In genomic region chr1:212908971-212909370, GRCh38 we compare ENCODE assay signal across 13 cellular contexts. TPM values are rescaled to one million over a fixed set of nuclear protein-coding genes. Genes with fewer than 3 reads are reported as not detected.
DNase-seq lines count a peak whose midpoint lies in the region; ATAC-seq and TF ChIP-seq lines count a peak whose summit lies in the region.
"Had no signal": no experiment of that assay in that cellular context is flagged by ENCODE, and none has a peak within 500 bp of the region (broad histone marks: within the 10 kb centered on the region; RNA-seq: fewer than 3 reads in every experiment).

No MANE protein-coding gene starts in this region.

- H3K27ac Mint-ChIP-seq in endodermal cell, result peak overlapping the region; percentile 97
- H3K27ac Mint-ChIP-seq: CD4-positive, CD25-positive, alpha-beta regulatory T cell had no signal

- DNase-seq in endodermal cell (no peak), OCI-M1 (lab: John Stamatoyannopoulos, UW) (no peak)
- DNase-seq: 8988T; AML-193; CD4-positive, CD25-positive, alpha-beta regulatory T cell; DMS53 had no signal

- H3K27me3 ChIP-seq in HUES64 (ENCODE audit: insufficient read depth, low read length) (no peaks in the 10 kb centered on the region), endodermal cell (ENCODE audit: control insufficient read depth, insufficient read depth, low read length, poor library complexity, severe bottlenecking) (no peaks in the 10 kb centered on the region), iPS-20b (ENCODE audit: insufficient read depth, low read length) (no peaks in the 10 kb centered on the region)
- H3K27me3 ChIP-seq: BLaER1 treated with 17β-estradiol and CSF1 and Interleukin-3, amounts not matched to agents 10 nM and 100 nM had no signal

- peak overlapping the region; percentile 100 for H3K27ac ChIP-seq in HUES64 (ENCODE audit: low read depth, low read length)
- no peak overlapping the region for H3K27ac ChIP-seq in endodermal cell (ENCODE audit: low read depth, low read length)
- H3K27ac ChIP-seq in iPS-20b (ENCODE audit: low read length), result peak overlapping the region; percentile 92
- H3K27ac ChIP-seq: BLaER1 treated with 17β-estradiol and CSF1 and Interleukin-3, amounts not matched to agents 10 nM and 100 nM had no signal

- H3K9ac ChIP-seq in ES-I3 (ENCODE audit: low read depth, low read length), result peak overlapping the region; percentile 26; the same call in 1 of the 2 replicates
- peak overlapping the region; percentile 69 for H3K9ac ChIP-seq in HUES64 (ENCODE audit: low read depth, low read length)
- H3K9ac ChIP-seq in endodermal cell (ENCODE audit: extremely low read depth, low read length, poor library complexity, severe bottlenecking), result no peak overlapping the region
- peak overlapping the region; percentile 94 for H3K9ac ChIP-seq in iPS-20b (ENCODE audit: low read depth, low read length)
- H3K9ac ChIP-seq: BLaER1 treated with 17β-estradiol and CSF1 and Interleukin-3, amounts not matched to agents 10 nM and 100 nM had no signal

- peaks cover 15% of the 10 kb centered on the region for H3K9me3 ChIP-seq in ES-I3 (ENCODE audit: control insufficient read depth, insufficient read depth, low read length)
- H3K9me3 ChIP-seq in HUES64 (ENCODE audit: insufficient read depth, low read depth, low read length), result peaks cover 16% of the 10 kb centered on the region
- peaks cover 18% of the 10 kb centered on the region for H3K9me3 ChIP-seq in endodermal cell (ENCODE audit: control insufficient read depth, low read length)
- H3K9me3 ChIP-seq in iPS-20b (ENCODE audit: insufficient read depth, low read depth, low read length), result peaks cover 15% of the 10 kb centered on the region

- peak overlapping the region; percentile 73 for H3K4me3 Mint-ChIP-seq in endodermal cell
- H3K4me3 Mint-ChIP-seq: CD4-positive, CD25-positive, alpha-beta regulatory T cell had no signal

- no peaks in the 10 kb centered on the region for H3K27me3 Mint-ChIP-seq in endodermal cell (ENCODE audit: insufficient read depth)

- H3K4me1 ChIP-seq in ES-I3 (ENCODE audit: insufficient read depth, low read length) (peaks cover 22% of the 10 kb centered on the region), HUES64 (ENCODE audit: insufficient read depth, low read length) (peaks cover 37% of the 10 kb centered on the region), endodermal cell (ENCODE audit: control insufficient read depth, insufficient read depth, low read length) (peaks cover 11% of the 10 kb centered on the region), iPS-20b (ENCODE audit: insufficient read depth, low read length) (peaks cover 29% of the 10 kb centered on the region; the same call in 1 of the 2 replicates)

- peaks cover 18% of the 10 kb centered on the region for H3K36me3 ChIP-seq in ES-I3 (ENCODE audit: insufficient read depth, low read length)
- peaks cover 34% of the 10 kb centered on the region for H3K36me3 ChIP-seq in HUES64 (ENCODE audit: insufficient read depth, low read length)
- no peaks in the 10 kb centered on the region for H3K36me3 ChIP-seq in endodermal cell (ENCODE audit: control insufficient read depth, insufficient read depth, low read length)
- peaks cover 42% of the 10 kb centered on the region for H3K36me3 ChIP-seq in iPS-20b (ENCODE audit: insufficient read depth, low read depth, low read length)
- H3K36me3 ChIP-seq: BLaER1 treated with 17β-estradiol and CSF1 and Interleukin-3, amounts not matched to agents 10 nM and 100 nM had no signal

- ATAC-seq in HG03460 (IDR thresholded peaks at IDR 0.05; ENCODE audit: unreplicated experiment), result no peak
- ATAC-seq in GM21515 (IDR thresholded peaks at IDR 0.05; ENCODE audit: unreplicated experiment), result no peak
- ATAC-seq: HepG2 had no signal

- H3K4me3 ChIP-seq in HUES64 (ENCODE audit: low read length) (no peak overlapping the region), endodermal cell (ENCODE audit: low read length) (no peak overlapping the region), iPS-20b (ENCODE audit: low read length) (peak overlapping the region; percentile 71)
- H3K4me3 ChIP-seq: BLaER1 treated with 17β-estradiol and CSF1 and Interleukin-3, amounts not matched to agents 10 nM and 100 nM had no signal

- WGBS in HUES64, result no CpG with 5 or more reads among the region's 3 CpGs
- 24% methylated on average over 2 of the region's 3 CpGs; no CpG with 5 or more reads in 1 of the 2 experiments for WGBS in endodermal cell (ENCODE audit: insufficient coverage in 1 of 2, insufficient read length in 1 of 2), 2 experiments

- H3K4me1 Mint-ChIP-seq in endodermal cell, result peaks cover 52% of the 10 kb centered on the region

- H3K9me3 Mint-ChIP-seq in endodermal cell, result peaks cover 22% of the 10 kb centered on the region

- H3K36me3 Mint-ChIP-seq in endodermal cell (ENCODE audit: low read depth), result peaks cover 24% of the 10 kb centered on the region
- H3K36me3 Mint-ChIP-seq: CD4-positive, CD25-positive, alpha-beta regulatory T cell had no signal

- TF ChIP-seq CTCF in endodermal cell (conservative IDR thresholded peaks at IDR 0.05), result no peak

RNA-seq across cellular contexts. Expression of gene VASH2, which starts 41.4 kb away (rescaled TPM):
- 79.9 TPM for polyA plus RNA-seq in HUES64 (2013, experiment 1 of 2)
- 70.5 TPM for polyA plus RNA-seq in HUES64 (2013, experiment 2 of 2)
- 10 to 100 TPM; 13.7 to 30.2 TPM for total RNA-seq in endodermal cell
- 22.4 TPM for polyA plus RNA-seq in endodermal cell (2013, experiment 1 of 2)
- 18.2 TPM for polyA plus RNA-seq in endodermal cell (2013, experiment 2 of 2)

RNA-seq across cellular contexts. Expression of gene FLVCR1, which starts 50.9 kb away (rescaled TPM):
- 35.1 TPM for polyA plus RNA-seq in HUES64 (2013, experiment 1 of 2)
- 30.2 TPM for polyA plus RNA-seq in HUES64 (2013, experiment 2 of 2)
- total RNA-seq in endodermal cell, result 10 to 100 TPM; 47.3 to 49.2 TPM
- polyA plus RNA-seq in endodermal cell (2013, experiment 1 of 2), result 28.6 TPM
- 27.8 TPM for polyA plus RNA-seq in endodermal cell (2013, experiment 2 of 2)
